In genomic region chr14:100030441-100031153, GRCh38 we compare ENCODE assay signal across 10 cellular contexts. TPM values are rescaled to one million over a fixed set of nuclear protein-coding genes. Genes with fewer than 3 reads are reported as not detected.
DNase-seq lines count a peak whose midpoint lies in the region; ATAC-seq and TF ChIP-seq lines count a peak whose summit lies in the region.
"Had no signal": no experiment of that assay in that cellular context is flagged by ENCODE, and none has a peak within 500 bp of the region (broad histone marks: within the 10 kb centered on the region; RNA-seq: fewer than 3 reads in every experiment).

No MANE protein-coding gene starts in this region.

- H3K27me3 Mint-ChIP-seq in activated T-cell treated with anti-CD3 and anti-CD28 coated beads, Interleukin-2, amount 50 U/mL, for 72 hours (ENCODE audit: low read depth): no peaks in the 10 kb centered on the region
- H3K27me3 Mint-ChIP-seq: CD4-positive, CD25-positive, alpha-beta regulatory T cell had no signal

- no peak overlapping the region for H3K27ac Mint-ChIP-seq in activated T-cell treated with anti-CD3 and anti-CD28 coated beads, Interleukin-2, amount 50 U/mL, for 72 hours
- H3K27ac Mint-ChIP-seq: activated naive CD4-positive, alpha-beta T cell treated with anti-CD3 and anti-CD28 coated beads for 36 hours had no signal

- H3K4me1 ChIP-seq in muscle layer of duodenum (ENCODE audit: control insufficient read depth in 1 of 2, insufficient read depth in 2 of 2, low read length in 2 of 2): peaks cover 19 to 22% of the 10 kb centered on the region in 2 donors
- no peaks in the 10 kb centered on the region for H3K4me1 ChIP-seq in mesendoderm (ENCODE audit: control insufficient read depth, low read depth, low read length)

- H3K36me3 Mint-ChIP-seq in activated T-cell treated with anti-CD3 and anti-CD28 coated beads, Interleukin-2, amount 50 U/mL, for 72 hours (ENCODE audit: insufficient read depth in 2 of 2): peaks cover 0 to 2% of the 10 kb centered on the region in 2 donors
- H3K36me3 Mint-ChIP-seq: CD4-positive, CD25-positive, alpha-beta regulatory T cell had no signal

- H3K4me1 Mint-ChIP-seq in activated T-cell treated with anti-CD3 and anti-CD28 coated beads, Interleukin-2, amount 50 U/mL, for 72 hours (ENCODE audit: low read depth): peaks cover 13% of the 10 kb centered on the region

- H3K4me3 Mint-ChIP-seq in activated T-cell treated with anti-CD3 and anti-CD28 coated beads, Interleukin-2, amount 50 U/mL, for 72 hours: no peak overlapping the region
- H3K4me3 Mint-ChIP-seq: activated naive CD4-positive, alpha-beta T cell treated with anti-CD3 and anti-CD28 coated beads for 36 hours; CD4-positive, CD25-positive, alpha-beta regulatory T cell had no signal

- H3K27ac ChIP-seq in AG04450 (ENCODE audit: low read depth, low read length) (peak overlapping the region; percentile 99), muscle layer of duodenum (ENCODE audit: low read length) (peak overlapping the region; percentile 67), mesendoderm (ENCODE audit: low read depth, low read length) (no peak overlapping the region)

- H3K4me3 ChIP-seq in AG04450 (ENCODE audit: low read depth, low read length) (no peak overlapping the region), MG63 (no peak overlapping the region), epithelial cell of esophagus (ENCODE audit: low read length) (no peak overlapping the region), muscle layer of duodenum (ENCODE audit: low read depth in 1 of 2, low read length in 2 of 2) (no peak overlapping the region), mesendoderm (ENCODE audit: low read length) (no peak overlapping the region)

- H2BK120ac ChIP-seq in mesendoderm (ENCODE audit: low read depth, low read length): no peak overlapping the region

- H3K79me1 ChIP-seq in mesendoderm (ENCODE audit: low read length): no peaks in the 10 kb centered on the region

- no CpG with 5 or more reads among the region's 7 CpGs for WGBS in mesendoderm (ENCODE audit: extremely low coverage, insufficient coverage, low lambda C conversion rate)

- DNase-seq in AG04450 (ENCODE audit: low read depth, low spot score): peak; percentile 74
- DNase-seq in MG63: peak; percentile 51
- DNase-seq in epithelial cell of esophagus (ENCODE audit: low read depth): peak; percentile 88
- no peak for DNase-seq in activated T-cell treated with anti-CD3 and anti-CD28 coated beads, Interleukin-2, amount 50 U/mL, for 72 hours
- no peak for DNase-seq in head of caudate nucleus
- no peak for DNase-seq in mesendoderm
- DNase-seq: activated naive CD4-positive, alpha-beta T cell treated with anti-CD3 and anti-CD28 coated beads for 36 hours; CD4-positive, CD25-positive, alpha-beta regulatory T cell had no signal

- no peak overlapping the region for H3K18ac ChIP-seq in mesendoderm (ENCODE audit: low read length)

- H2BK5ac ChIP-seq in mesendoderm (ENCODE audit: low read length): no peak overlapping the region

- H3K36me3 ChIP-seq in MG63: no peaks in the 10 kb centered on the region
- peaks cover 0 to 3% of the 10 kb centered on the region in 2 donors for H3K36me3 ChIP-seq in muscle layer of duodenum (ENCODE audit: control insufficient read depth in 1 of 2, insufficient read depth in 2 of 2, low read length in 2 of 2)
- H3K36me3 ChIP-seq in mesendoderm (ENCODE audit: control insufficient read depth, insufficient read depth, low read length): no peaks in the 10 kb centered on the region

- no peaks in the 10 kb centered on the region for H3K9me3 ChIP-seq in AG04450 (ENCODE audit: control insufficient read depth, insufficient read depth, low read length)
- no peaks in the 10 kb centered on the region for H3K9me3 ChIP-seq in MG63
- H3K9me3 ChIP-seq in muscle layer of duodenum (ENCODE audit: control insufficient read depth in 1 of 2, low read length in 2 of 2): no peaks in the 10 kb centered on the region

- TF ChIP-seq CTCF in AG04450 (IDR thresholded peaks at IDR 0.05; ENCODE audit: low read depth, low read length) (no peak), epithelial cell of esophagus (IDR thresholded peaks at IDR 0.05; ENCODE audit: insufficient read depth, low read depth, low read length, missing control alignments) (no peak)

- H3K4ac ChIP-seq in mesendoderm (ENCODE audit: low read depth, low read length): no peak overlapping the region

- no peak overlapping the region for H4K8ac ChIP-seq in mesendoderm (ENCODE audit: low read depth, low read length)

- no peak overlapping the region for H3K4me2 ChIP-seq in mesendoderm (ENCODE audit: low read length)

- H4K5ac ChIP-seq in mesendoderm (ENCODE audit: low read length): no peak overlapping the region

- H3K9me3 Mint-ChIP-seq in activated T-cell treated with anti-CD3 and anti-CD28 coated beads, Interleukin-2, amount 50 U/mL, for 72 hours: no peaks in the 10 kb centered on the region
- H3K9me3 Mint-ChIP-seq: activated naive CD4-positive, alpha-beta T cell treated with anti-CD3 and anti-CD28 coated beads for 36 hours; CD4-positive, CD25-positive, alpha-beta regulatory T cell had no signal

- H3K23ac ChIP-seq in mesendoderm (ENCODE audit: low read length): no peak overlapping the region

- no peak overlapping the region for H2AK5ac ChIP-seq in mesendoderm (ENCODE audit: low read length)

- no peak overlapping the region for H2BK15ac ChIP-seq in mesendoderm (replicated peaks; ENCODE audit: low read depth)

- ATAC-seq in activated T-cell treated with anti-CD3 and anti-CD28 coated beads, Interleukin-2, amount 50 U/mL, for 72 hours (replicated peaks in 1 of 2): no peak
- ATAC-seq in HG02623 (IDR thresholded peaks at IDR 0.05; ENCODE audit: unreplicated experiment): no peak

- no peaks in the 10 kb centered on the region for H3K27me3 ChIP-seq in AG04450 (ENCODE audit: control insufficient read depth, insufficient read depth, low read length)
- no peaks in the 10 kb centered on the region for H3K27me3 ChIP-seq in MG63
- no peaks in the 10 kb centered on the region for H3K27me3 ChIP-seq in muscle layer of duodenum (ENCODE audit: low read depth, low read length)
- no peaks in the 10 kb centered on the region for H3K27me3 ChIP-seq in mesendoderm (ENCODE audit: insufficient read depth, low read length, poor library complexity)

- no peak overlapping the region for H3K9ac ChIP-seq in mesendoderm (ENCODE audit: low read length)

- H3K56ac ChIP-seq in mesendoderm (ENCODE audit: low read length): no peak overlapping the region

- intact Hi-C loops in head of caudate nucleus (cut with DNase I): no loop called here

- CTCF ChIA-PET in AG04450 (lab: Charles Lee): interaction anchor here (0.9 to 1.0 kb wide), 3 partner anchors 13 to 77 kb away, joined by 4 to 7 read pairs (median 5); no protein-coding TSS in a partner anchor

- POLR2A ChIA-PET in AG04450 (lab: Yijun Ruan, JAX): interaction anchor here (2.3 kb wide), 1 partner anchor 12 kb away, joined by 16 read pairs; no protein-coding TSS in a partner anchor

- H3K79me2 ChIP-seq in mesendoderm (ENCODE audit: control insufficient read depth, insufficient read depth, low read length): no peaks in the 10 kb centered on the region

RNA-seq across cellular contexts. Expression of gene EVL, which starts 34.6 kb away (rescaled TPM):
- 36.5 and 47.0 TPM in 2 replicates for polyA plus RNA-seq in AG04450 (2011; rRNA removed)
- 41.5 and 48.2 TPM in 2 replicates for polyA minus RNA-seq in AG04450 (2011; rRNA and poly(A)+ RNA removed)
- 17.3 and 17.9 TPM in 2 replicates for total RNA-seq in MG63 (2014; rRNA removed; shearing (Covaris generic); ENCODE audit: low replicate concordance)
- 100 to 1,000 TPM; 279 to 343 TPM for total RNA-seq in activated T-cell treated with anti-CD3 and anti-CD28 coated beads, Interleukin-2, amount 50 U/mL, for 72 hours
- polyA plus RNA-seq in mesendoderm (2013, experiment 1 of 2): 25.6 TPM
- polyA plus RNA-seq in mesendoderm (2013, experiment 2 of 2): 26.2 TPM

Comparison
In these comparisons a context has a peak if more than half of its experiments do, and no peak if none do; other contexts are left out.
1. DNase-seq: peak in AG04450 (single experiment), MG63 (single experiment) and epithelial cell of esophagus (single experiment); none in activated T-cell treated with anti-CD3 and anti-CD28 coated beads, Interleukin-2, amount 50 U/mL, for 72 hours (0 of 2), head of caudate nucleus (0 of 42) and mesendoderm (single experiment).
2. RNA of gene EVL, which starts 34.6 kb away (total RNA-seq): 279 to 343 TPM in activated T-cell treated with anti-CD3 and anti-CD28 coated beads, Interleukin-2, amount 50 U/mL, for 72 hours; 17.3 to 17.9 TPM in MG63; every median in the first group is over 10 times any median in the second.